17 cellular contexts compared by ENCODE assay signal in genomic region chr15:67559158-67559557, GRCh38.
"Had no signal": no experiment of that assay in that cellular context is flagged by ENCODE, and none has a peak within 500 bp of the region (broad histone marks: within the 10 kb centered on the region; RNA-seq: fewer than 3 reads in every experiment).

No MANE protein-coding gene starts in this region.

- DNase-seq: activated CD4-positive, alpha-beta T cell treated with anti-CD3 and anti-CD28 coated beads for 1 hour; activated CD4-positive, alpha-beta T cell treated with anti-CD3 and anti-CD28 coated beads, Interleukin-2, amount 50 U/mL, for 1 hour; activated T-cell treated with anti-CD3 and anti-CD28 coated beads, Interleukin-2, amount 50 U/mL, for 1 hour; cerebellar nuclear complex; cortex of kidney; heart left ventricle; left ventricle myocardium superior; mammary epithelial cell; natural killer cell; spleen; stimulated activated CD4-positive, alpha-beta T cell treated with anti-CD3 and anti-CD28 coated beads, Interleukin-4, amount 100 ng/mL, for 24 hours; stimulated activated naive CD4-positive, alpha-beta T cell treated with Interleukin-2 at 50 U/mL for 16 hours; WERI-Rb-1 had no signal

- H3K27ac Mint-ChIP-seq: activated naive CD8-positive, alpha-beta T cell; mesothelial cell of epicardium; natural killer cell; type B pancreatic cell had no signal

- H3K9me3 Mint-ChIP-seq: natural killer cell had no signal

- ATAC-seq: gastroesophageal sphincter, heart left ventricle, left ventricle myocardium superior, natural killer cell had no signal

- H3K4me3 Mint-ChIP-seq: activated naive CD8-positive, alpha-beta T cell; mesothelial cell of epicardium; natural killer cell; type B pancreatic cell had no signal

- H3K27me3 Mint-ChIP-seq: activated naive CD8-positive, alpha-beta T cell; type B pancreatic cell had no signal
